Comparison of ENCODE assay signal across 1 cellular context in the genomic region with DNA sequence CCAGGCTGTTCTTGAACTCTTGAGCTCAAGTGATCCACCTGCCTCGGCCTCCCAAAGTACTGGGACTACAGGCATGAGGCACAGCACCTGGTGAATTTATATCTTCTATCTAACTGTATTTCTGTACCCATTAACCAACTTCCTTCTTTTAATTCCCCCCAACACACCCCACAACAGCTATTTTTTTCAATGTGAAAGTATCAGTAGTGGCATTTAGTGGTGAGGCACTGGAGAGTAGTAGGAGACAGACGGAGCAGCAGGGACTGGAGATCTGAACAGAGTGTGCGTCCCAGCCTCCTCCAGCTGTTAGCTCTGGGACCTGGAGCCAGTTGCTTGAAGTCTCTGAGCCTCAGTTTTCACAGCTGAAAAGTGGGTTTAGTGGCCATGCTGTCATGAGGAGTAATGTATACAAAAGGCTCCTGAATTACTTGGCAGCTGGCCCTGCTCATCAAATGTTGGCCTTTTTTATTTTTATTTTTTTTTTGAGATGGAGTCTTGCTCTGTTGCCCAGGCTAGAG.
TF ChIP-seq lines count a peak whose summit lies in the region.

No MANE protein-coding gene starts in this region.

TF ChIP-seq in liver, 16 proteins besides CTCF, POLR2A, EP300 and RAD21 (continued from another document):
- TF ChIP-seq, protein P1, sequence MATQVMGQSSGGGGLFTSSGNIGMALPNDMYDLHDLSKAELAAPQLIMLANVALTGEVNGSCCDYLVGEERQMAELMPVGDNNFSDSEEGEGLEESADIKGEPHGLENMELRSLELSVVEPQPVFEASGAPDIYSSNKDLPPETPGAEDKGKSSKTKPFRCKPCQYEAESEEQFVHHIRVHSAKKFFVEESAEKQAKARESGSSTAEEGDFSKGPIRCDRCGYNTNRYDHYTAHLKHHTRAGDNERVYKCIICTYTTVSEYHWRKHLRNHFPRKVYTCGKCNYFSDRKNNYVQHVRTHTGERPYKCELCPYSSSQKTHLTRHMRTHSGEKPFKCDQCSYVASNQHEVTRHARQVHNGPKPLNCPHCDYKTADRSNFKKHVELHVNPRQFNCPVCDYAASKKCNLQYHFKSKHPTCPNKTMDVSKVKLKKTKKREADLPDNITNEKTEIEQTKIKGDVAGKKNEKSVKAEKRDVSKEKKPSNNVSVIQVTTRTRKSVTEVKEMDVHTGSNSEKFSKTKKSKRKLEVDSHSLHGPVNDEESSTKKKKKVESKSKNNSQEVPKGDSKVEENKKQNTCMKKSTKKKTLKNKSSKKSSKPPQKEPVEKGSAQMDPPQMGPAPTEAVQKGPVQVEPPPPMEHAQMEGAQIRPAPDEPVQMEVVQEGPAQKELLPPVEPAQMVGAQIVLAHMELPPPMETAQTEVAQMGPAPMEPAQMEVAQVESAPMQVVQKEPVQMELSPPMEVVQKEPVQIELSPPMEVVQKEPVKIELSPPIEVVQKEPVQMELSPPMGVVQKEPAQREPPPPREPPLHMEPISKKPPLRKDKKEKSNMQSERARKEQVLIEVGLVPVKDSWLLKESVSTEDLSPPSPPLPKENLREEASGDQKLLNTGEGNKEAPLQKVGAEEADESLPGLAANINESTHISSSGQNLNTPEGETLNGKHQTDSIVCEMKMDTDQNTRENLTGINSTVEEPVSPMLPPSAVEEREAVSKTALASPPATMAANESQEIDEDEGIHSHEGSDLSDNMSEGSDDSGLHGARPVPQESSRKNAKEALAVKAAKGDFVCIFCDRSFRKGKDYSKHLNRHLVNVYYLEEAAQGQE (IDR thresholded peaks at IDR 0.05): no peak
- no peak for TF ChIP-seq NR2F2 (IDR thresholded peaks at IDR 0.05)
